In the genomic region with DNA sequence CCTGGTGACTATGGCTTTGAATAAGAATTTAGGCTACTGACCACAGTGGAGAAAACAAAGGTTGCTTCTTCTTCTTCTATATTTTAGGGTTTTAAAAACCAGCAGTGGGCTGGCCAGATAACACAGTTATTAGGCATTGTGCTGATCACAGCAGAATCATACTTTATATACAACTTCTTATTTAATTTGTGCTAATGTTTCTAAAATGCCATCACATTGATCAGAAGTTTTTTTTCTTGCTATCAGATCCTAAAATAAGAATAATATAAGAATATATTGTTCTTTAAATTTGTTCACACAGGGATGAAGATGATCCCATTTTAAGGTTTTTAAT, we compare ENCODE assay signal across 3 cellular contexts.
A peak's percentile ranks its signal among the peaks of the same experiment; 100 is the strongest.
TF ChIP-seq lines count a peak whose summit lies in the region.

No MANE protein-coding gene starts in this region.

TF ChIP-seq in SK-N-SH, 30 proteins besides CTCF, POLR2A, EP300 and RAD21 (continues in another document):
- TF ChIP-seq, protein P1, sequence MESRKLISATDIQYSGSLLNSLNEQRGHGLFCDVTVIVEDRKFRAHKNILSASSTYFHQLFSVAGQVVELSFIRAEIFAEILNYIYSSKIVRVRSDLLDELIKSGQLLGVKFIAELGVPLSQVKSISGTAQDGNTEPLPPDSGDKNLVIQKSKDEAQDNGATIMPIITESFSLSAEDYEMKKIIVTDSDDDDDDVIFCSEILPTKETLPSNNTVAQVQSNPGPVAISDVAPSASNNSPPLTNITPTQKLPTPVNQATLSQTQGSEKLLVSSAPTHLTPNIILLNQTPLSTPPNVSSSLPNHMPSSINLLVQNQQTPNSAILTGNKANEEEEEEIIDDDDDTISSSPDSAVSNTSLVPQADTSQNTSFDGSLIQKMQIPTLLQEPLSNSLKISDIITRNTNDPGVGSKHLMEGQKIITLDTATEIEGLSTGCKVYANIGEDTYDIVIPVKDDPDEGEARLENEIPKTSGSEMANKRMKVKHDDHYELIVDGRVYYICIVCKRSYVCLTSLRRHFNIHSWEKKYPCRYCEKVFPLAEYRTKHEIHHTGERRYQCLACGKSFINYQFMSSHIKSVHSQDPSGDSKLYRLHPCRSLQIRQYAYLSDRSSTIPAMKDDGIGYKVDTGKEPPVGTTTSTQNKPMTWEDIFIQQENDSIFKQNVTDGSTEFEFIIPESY (IDR thresholded peaks at IDR 0.05; ENCODE audit: borderline replicate concordance, low read depth), result no peak
- TF ChIP-seq, protein P2, sequence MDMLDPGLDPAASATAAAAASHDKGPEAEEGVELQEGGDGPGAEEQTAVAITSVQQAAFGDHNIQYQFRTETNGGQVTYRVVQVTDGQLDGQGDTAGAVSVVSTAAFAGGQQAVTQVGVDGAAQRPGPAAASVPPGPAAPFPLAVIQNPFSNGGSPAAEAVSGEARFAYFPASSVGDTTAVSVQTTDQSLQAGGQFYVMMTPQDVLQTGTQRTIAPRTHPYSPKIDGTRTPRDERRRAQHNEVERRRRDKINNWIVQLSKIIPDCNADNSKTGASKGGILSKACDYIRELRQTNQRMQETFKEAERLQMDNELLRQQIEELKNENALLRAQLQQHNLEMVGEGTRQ (IDR thresholded peaks at IDR 0.05; ENCODE audit: borderline replicate concordance, low read depth, low read length), result no peak
- TF ChIP-seq FOSL2 (IDR thresholded peaks at IDR 0.05; ENCODE audit: borderline replicate concordance, low read depth) (no peak), TEAD4 (IDR thresholded peaks at IDR 0.05; ENCODE audit: borderline replicate concordance, insufficient read depth) (no peak), EZH2phosphoT487 (IDR thresholded peaks at IDR 0.05; ENCODE audit: borderline replicate concordance, low read depth) (no peak), RXRA (IDR thresholded peaks at IDR 0.05; ENCODE audit: borderline replicate concordance, low read depth) (no peak)
- TF ChIP-seq, protein P3, sequence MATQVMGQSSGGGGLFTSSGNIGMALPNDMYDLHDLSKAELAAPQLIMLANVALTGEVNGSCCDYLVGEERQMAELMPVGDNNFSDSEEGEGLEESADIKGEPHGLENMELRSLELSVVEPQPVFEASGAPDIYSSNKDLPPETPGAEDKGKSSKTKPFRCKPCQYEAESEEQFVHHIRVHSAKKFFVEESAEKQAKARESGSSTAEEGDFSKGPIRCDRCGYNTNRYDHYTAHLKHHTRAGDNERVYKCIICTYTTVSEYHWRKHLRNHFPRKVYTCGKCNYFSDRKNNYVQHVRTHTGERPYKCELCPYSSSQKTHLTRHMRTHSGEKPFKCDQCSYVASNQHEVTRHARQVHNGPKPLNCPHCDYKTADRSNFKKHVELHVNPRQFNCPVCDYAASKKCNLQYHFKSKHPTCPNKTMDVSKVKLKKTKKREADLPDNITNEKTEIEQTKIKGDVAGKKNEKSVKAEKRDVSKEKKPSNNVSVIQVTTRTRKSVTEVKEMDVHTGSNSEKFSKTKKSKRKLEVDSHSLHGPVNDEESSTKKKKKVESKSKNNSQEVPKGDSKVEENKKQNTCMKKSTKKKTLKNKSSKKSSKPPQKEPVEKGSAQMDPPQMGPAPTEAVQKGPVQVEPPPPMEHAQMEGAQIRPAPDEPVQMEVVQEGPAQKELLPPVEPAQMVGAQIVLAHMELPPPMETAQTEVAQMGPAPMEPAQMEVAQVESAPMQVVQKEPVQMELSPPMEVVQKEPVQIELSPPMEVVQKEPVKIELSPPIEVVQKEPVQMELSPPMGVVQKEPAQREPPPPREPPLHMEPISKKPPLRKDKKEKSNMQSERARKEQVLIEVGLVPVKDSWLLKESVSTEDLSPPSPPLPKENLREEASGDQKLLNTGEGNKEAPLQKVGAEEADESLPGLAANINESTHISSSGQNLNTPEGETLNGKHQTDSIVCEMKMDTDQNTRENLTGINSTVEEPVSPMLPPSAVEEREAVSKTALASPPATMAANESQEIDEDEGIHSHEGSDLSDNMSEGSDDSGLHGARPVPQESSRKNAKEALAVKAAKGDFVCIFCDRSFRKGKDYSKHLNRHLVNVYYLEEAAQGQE (IDR thresholded peaks at IDR 0.05; ENCODE audit: low read depth, low read length), result no peak
- TF ChIP-seq, protein P4, sequence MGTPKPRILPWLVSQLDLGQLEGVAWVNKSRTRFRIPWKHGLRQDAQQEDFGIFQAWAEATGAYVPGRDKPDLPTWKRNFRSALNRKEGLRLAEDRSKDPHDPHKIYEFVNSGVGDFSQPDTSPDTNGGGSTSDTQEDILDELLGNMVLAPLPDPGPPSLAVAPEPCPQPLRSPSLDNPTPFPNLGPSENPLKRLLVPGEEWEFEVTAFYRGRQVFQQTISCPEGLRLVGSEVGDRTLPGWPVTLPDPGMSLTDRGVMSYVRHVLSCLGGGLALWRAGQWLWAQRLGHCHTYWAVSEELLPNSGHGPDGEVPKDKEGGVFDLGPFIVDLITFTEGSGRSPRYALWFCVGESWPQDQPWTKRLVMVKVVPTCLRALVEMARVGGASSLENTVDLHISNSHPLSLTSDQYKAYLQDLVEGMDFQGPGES (IDR thresholded peaks at IDR 0.05; ENCODE audit: low read depth, low read length), result no peak

TF ChIP-seq in SK-N-SH treated with all-trans-retinoic acid at 6 μM for 48 hours, 23 proteins besides CTCF, POLR2A, EP300 and RAD21 (continued from another document):
- TF ChIP-seq, protein P5, sequence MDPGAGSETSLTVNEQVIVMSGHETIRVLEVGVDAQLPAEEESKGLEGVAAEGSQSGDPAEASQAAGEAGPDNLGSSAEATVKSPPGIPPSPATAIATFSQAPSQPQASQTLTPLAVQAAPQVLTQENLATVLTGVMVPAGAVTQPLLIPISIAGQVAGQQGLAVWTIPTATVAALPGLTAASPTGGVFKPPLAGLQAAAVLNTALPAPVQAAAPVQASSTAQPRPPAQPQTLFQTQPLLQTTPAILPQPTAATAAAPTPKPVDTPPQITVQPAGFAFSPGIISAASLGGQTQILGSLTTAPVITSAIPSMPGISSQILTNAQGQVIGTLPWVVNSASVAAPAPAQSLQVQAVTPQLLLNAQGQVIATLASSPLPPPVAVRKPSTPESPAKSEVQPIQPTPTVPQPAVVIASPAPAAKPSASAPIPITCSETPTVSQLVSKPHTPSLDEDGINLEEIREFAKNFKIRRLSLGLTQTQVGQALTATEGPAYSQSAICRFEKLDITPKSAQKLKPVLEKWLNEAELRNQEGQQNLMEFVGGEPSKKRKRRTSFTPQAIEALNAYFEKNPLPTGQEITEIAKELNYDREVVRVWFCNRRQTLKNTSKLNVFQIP (CRISPR knock-in tag; IDR thresholded peaks at IDR 0.05; ENCODE audit: borderline replicate concordance, low read depth), result no peak
- TF ChIP-seq PPARA (CRISPR knock-in tag; IDR thresholded peaks at IDR 0.05; ENCODE audit: borderline replicate concordance), result no peak
- TF ChIP-seq TOX (CRISPR knock-in tag; IDR thresholded peaks at IDR 0.05; ENCODE audit: borderline replicate concordance), result no peak
- TF ChIP-seq CSDC2 (CRISPR knock-in tag; IDR thresholded peaks at IDR 0.05), result no peak
- no peak for TF ChIP-seq ZNF565 (CRISPR knock-in tag; conservative IDR thresholded peaks at IDR 0.05; ENCODE audit: low read depth)
- no peak for TF ChIP-seq TCF4 (CRISPR knock-in tag; IDR thresholded peaks at IDR 0.05; ENCODE audit: borderline replicate concordance)
- no peak for TF ChIP-seq ZC3H10 (CRISPR knock-in tag; IDR thresholded peaks at IDR 0.05)
- no peak for TF ChIP-seq ZFP30 (CRISPR knock-in tag; IDR thresholded peaks at IDR 0.05)
- TF ChIP-seq OSR1 (CRISPR knock-in tag; IDR thresholded peaks at IDR 0.05), result no peak
- no peak for TF ChIP-seq ZNF70 (CRISPR knock-in tag; IDR thresholded peaks at IDR 0.05)
- TF ChIP-seq ZFP3 (CRISPR knock-in tag; IDR thresholded peaks at IDR 0.05), result no peak
- TF ChIP-seq, protein P6, sequence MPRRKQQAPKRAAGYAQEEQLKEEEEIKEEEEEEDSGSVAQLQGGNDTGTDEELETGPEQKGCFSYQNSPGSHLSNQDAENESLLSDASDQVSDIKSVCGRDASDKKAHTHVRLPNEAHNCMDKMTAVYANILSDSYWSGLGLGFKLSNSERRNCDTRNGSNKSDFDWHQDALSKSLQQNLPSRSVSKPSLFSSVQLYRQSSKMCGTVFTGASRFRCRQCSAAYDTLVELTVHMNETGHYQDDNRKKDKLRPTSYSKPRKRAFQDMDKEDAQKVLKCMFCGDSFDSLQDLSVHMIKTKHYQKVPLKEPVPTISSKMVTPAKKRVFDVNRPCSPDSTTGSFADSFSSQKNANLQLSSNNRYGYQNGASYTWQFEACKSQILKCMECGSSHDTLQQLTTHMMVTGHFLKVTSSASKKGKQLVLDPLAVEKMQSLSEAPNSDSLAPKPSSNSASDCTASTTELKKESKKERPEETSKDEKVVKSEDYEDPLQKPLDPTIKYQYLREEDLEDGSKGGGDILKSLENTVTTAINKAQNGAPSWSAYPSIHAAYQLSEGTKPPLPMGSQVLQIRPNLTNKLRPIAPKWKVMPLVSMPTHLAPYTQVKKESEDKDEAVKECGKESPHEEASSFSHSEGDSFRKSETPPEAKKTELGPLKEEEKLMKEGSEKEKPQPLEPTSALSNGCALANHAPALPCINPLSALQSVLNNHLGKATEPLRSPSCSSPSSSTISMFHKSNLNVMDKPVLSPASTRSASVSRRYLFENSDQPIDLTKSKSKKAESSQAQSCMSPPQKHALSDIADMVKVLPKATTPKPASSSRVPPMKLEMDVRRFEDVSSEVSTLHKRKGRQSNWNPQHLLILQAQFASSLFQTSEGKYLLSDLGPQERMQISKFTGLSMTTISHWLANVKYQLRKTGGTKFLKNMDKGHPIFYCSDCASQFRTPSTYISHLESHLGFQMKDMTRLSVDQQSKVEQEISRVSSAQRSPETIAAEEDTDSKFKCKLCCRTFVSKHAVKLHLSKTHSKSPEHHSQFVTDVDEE (CRISPR knock-in tag; IDR thresholded peaks at IDR 0.05), result no peak
- no peak for TF ChIP-seq ARNTL (CRISPR knock-in tag; IDR thresholded peaks at IDR 0.05; ENCODE audit: borderline replicate concordance, low read depth)
- TF ChIP-seq ZNF8 (CRISPR knock-in tag; IDR thresholded peaks at IDR 0.05), result no peak
TF ChIP-seq in SK-N-SH treated with all-trans-retinoic acid at 6 μM for 48 hours: peak in this region for 0.

TF ChIP-seq in K562, 482 proteins besides CTCF, POLR2A, EP300 and RAD21 (continued from another document and continues in another):
- TF ChIP-seq, protein P7, sequence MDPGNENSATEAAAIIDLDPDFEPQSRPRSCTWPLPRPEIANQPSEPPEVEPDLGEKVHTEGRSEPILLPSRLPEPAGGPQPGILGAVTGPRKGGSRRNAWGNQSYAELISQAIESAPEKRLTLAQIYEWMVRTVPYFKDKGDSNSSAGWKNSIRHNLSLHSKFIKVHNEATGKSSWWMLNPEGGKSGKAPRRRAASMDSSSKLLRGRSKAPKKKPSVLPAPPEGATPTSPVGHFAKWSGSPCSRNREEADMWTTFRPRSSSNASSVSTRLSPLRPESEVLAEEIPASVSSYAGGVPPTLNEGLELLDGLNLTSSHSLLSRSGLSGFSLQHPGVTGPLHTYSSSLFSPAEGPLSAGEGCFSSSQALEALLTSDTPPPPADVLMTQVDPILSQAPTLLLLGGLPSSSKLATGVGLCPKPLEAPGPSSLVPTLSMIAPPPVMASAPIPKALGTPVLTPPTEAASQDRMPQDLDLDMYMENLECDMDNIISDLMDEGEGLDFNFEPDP (CRISPR knock-in tag; IDR thresholded peaks at IDR 0.05), result no peak
- TF ChIP-seq NEUROD1 (IDR thresholded peaks at IDR 0.05; ENCODE audit: borderline replicate concordance, low read depth, low read length, partially characterized antibody), result no peak
- TF ChIP-seq ZNF561 (CRISPR knock-in tag; conservative IDR thresholded peaks at IDR 0.05), result no peak
- no peak for TF ChIP-seq GABPB2 (CRISPR knock-in tag; conservative IDR thresholded peaks at IDR 0.05)
- no peak for TF ChIP-seq POLR2H (tag; IDR thresholded peaks at IDR 0.05; ENCODE audit: low read depth)
- TF ChIP-seq, protein P8, sequence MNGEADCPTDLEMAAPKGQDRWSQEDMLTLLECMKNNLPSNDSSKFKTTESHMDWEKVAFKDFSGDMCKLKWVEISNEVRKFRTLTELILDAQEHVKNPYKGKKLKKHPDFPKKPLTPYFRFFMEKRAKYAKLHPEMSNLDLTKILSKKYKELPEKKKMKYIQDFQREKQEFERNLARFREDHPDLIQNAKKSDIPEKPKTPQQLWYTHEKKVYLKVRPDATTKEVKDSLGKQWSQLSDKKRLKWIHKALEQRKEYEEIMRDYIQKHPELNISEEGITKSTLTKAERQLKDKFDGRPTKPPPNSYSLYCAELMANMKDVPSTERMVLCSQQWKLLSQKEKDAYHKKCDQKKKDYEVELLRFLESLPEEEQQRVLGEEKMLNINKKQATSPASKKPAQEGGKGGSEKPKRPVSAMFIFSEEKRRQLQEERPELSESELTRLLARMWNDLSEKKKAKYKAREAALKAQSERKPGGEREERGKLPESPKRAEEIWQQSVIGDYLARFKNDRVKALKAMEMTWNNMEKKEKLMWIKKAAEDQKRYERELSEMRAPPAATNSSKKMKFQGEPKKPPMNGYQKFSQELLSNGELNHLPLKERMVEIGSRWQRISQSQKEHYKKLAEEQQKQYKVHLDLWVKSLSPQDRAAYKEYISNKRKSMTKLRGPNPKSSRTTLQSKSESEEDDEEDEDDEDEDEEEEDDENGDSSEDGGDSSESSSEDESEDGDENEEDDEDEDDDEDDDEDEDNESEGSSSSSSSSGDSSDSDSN (IDR thresholded peaks at IDR 0.05; ENCODE audit: borderline replicate concordance in 1 of 2, low read depth in 2 of 2, low read length in 2 of 2), result no peak
- TF ChIP-seq KDM1A (IDR thresholded peaks at IDR 0.05), result no peak
- TF ChIP-seq BCOR (IDR thresholded peaks at IDR 0.05), result no peak
- TF ChIP-seq ZNF766 (CRISPR knock-in tag; conservative IDR thresholded peaks at IDR 0.05), result 0 out of 2 replicates have a peak, but pooled peaks have one; percentile 15
- no peak for TF ChIP-seq DPF2 (IDR thresholded peaks at IDR 0.05)
- TF ChIP-seq, protein P9, sequence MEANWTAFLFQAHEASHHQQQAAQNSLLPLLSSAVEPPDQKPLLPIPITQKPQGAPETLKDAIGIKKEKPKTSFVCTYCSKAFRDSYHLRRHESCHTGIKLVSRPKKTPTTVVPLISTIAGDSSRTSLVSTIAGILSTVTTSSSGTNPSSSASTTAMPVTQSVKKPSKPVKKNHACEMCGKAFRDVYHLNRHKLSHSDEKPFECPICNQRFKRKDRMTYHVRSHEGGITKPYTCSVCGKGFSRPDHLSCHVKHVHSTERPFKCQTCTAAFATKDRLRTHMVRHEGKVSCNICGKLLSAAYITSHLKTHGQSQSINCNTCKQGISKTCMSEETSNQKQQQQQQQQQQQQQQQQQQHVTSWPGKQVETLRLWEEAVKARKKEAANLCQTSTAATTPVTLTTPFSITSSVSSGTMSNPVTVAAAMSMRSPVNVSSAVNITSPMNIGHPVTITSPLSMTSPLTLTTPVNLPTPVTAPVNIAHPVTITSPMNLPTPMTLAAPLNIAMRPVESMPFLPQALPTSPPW (CRISPR knock-in tag; IDR thresholded peaks at IDR 0.05), result 0 out of 2 replicates have a peak, but pooled peaks have one; percentile 7
- TF ChIP-seq KLF1 (tag; IDR thresholded peaks at IDR 0.05), result no peak
- no peak for TF ChIP-seq PCBP1 (IDR thresholded peaks at IDR 0.05; ENCODE audit: low read depth, low read length, poor library complexity, severe bottlenecking)
- TF ChIP-seq, protein P10, sequence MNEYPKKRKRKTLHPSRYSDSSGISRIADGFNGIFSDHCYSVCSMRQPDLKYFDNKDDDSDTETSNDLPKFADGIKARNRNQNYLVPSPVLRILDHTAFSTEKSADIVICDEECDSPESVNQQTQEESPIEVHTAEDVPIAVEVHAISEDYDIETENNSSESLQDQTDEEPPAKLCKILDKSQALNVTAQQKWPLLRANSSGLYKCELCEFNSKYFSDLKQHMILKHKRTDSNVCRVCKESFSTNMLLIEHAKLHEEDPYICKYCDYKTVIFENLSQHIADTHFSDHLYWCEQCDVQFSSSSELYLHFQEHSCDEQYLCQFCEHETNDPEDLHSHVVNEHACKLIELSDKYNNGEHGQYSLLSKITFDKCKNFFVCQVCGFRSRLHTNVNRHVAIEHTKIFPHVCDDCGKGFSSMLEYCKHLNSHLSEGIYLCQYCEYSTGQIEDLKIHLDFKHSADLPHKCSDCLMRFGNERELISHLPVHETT (CRISPR knock-in tag; conservative IDR thresholded peaks at IDR 0.05 in 1 of 2, IDR thresholded peaks at IDR 0.05 in 1 of 2), result no peak
- TF ChIP-seq, protein P11, sequence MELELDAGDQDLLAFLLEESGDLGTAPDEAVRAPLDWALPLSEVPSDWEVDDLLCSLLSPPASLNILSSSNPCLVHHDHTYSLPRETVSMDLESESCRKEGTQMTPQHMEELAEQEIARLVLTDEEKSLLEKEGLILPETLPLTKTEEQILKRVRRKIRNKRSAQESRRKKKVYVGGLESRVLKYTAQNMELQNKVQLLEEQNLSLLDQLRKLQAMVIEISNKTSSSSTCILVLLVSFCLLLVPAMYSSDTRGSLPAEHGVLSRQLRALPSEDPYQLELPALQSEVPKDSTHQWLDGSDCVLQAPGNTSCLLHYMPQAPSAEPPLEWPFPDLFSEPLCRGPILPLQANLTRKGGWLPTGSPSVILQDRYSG (tag; conservative IDR thresholded peaks at IDR 0.05; ENCODE audit: low read depth), result no peak
